In the genomic region with DNA sequence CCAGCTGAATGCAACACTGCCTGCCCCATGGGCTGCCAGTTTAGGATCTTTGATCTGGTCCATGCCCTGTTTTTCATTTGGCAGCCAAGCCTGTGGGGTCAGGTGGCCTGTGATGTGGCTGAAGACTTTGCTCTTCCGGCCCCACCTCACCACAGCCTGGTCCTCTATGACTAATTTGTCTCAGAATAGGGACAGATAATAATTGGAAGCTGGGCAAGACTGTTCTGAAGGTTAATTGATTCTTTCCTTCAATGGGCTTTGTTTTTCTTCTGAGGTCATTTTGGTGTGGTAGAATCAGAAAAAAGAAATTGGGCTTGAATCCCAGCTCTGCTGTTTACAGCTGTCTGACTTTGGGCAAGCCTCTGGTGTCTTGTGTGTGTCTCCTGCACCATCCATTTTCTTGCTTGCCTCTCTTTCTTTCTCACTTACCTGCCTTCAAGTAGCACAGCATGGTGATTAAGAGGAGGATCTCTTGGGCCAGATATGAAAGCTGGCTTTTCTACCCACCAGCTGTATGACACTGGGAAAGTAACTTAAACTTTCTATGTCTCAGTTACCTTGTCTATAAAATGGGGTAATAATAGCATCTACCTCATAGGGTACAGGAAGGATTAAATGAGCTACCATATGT, we compare ENCODE assay signal across 8 cellular contexts. TPM values are rescaled to one million over a fixed set of nuclear protein-coding genes. Genes with fewer than 3 reads are reported as not detected.
DNase-seq lines count a peak whose midpoint lies in the region; ATAC-seq and TF ChIP-seq lines count a peak whose summit lies in the region.

No MANE protein-coding gene starts in this region.

- ATAC-seq in Right ventricle myocardium inferior, result peak; percentile 21
- peak; percentile 89 for ATAC-seq in HG03095 (IDR thresholded peaks at IDR 0.05; ENCODE audit: unreplicated experiment)

- no peak overlapping the region for H3K4me3 ChIP-seq in adrenal gland

- TF ChIP-seq POLR2A in adrenal gland (IDR thresholded peaks at IDR 0.05), result peak in 1 of 2 donors; percentile 41

- H3K4me1 ChIP-seq in adrenal gland (replicated peaks in 1 of 2), result peaks cover 26 to 63% of the 10 kb centered on the region in 2 donors

- no peaks in the 10 kb centered on the region for H3K9me3 ChIP-seq in adrenal gland (replicated peaks in 1 of 3)

- peaks cover 0 to 19% of the 10 kb centered on the region in 2 donors for H3K36me3 ChIP-seq in adrenal gland (replicated peaks in 1 of 2)

- intact Hi-C loops in Right ventricle myocardium inferior (cut with DNase I), result loop anchor here (2.0 kb wide), 1 partner anchor 14 kb away; no protein-coding TSS in a partner anchor
- intact Hi-C loops in cardiac septum (cut with DNase I), result no loop called here
- intact Hi-C loops in adrenal gland (cut with DNase I), result no loop called here

- WGBS in adrenal gland, 4 donors, result 31 to 38% (median 36%) methylated on average over 1 of the region's 1 CpG

- DNase-seq in Right ventricle myocardium inferior (ENCODE audit: missing footprints), result no peak
- DNase-seq in cardiac septum (ENCODE audit: low spot score), result no peak
- DNase-seq in adrenal gland, result peak; percentile 65 to 86 (median 81)
- peak; percentile 55 for DNase-seq in midbrain (lab: John Stamatoyannopoulos, UW)
- DNase-seq in activated gamma-delta T cell treated with Interleukin-2 at 50 U/mL for 16 hours, result no peak
- no peak for DNase-seq in effector CD4-positive, alpha-beta T cell
- DNase-seq in AML-193 (lab: John Stamatoyannopoulos, UW), result no peak

- no peaks in the 10 kb centered on the region for H3K27me3 ChIP-seq in adrenal gland

- H3K27ac ChIP-seq in adrenal gland, result peak overlapping the region; percentile 21 to 82 (median 71)

- TF ChIP-seq CTCF in adrenal gland (IDR thresholded peaks at IDR 0.05), result no peak

RNA-seq across cellular contexts. Expression of gene ABHD2, which starts 24.2 kb away (rescaled TPM):
- total RNA-seq in Right ventricle myocardium inferior (69.9 TPM), cardiac septum (185 TPM), adrenal gland (100 to 1,000 TPM; 116 to 316 (median 173) TPM)
- 10 to 100 TPM in 1 of 3 donors, 1 to 10 TPM in 2; 5.6 to 71.0 (median 9.7) TPM for polyA plus RNA-seq in adrenal gland

Comparison
In these comparisons a context has a peak if more than half of its experiments do, and no peak if none do; other contexts are left out.
1. DNase-seq: peak in adrenal gland (7 of 7) and midbrain (single experiment); none in Right ventricle myocardium inferior (single experiment), cardiac septum (single experiment), activated gamma-delta T cell treated with Interleukin-2 at 50 U/mL for 16 hours (single experiment), effector CD4-positive, alpha-beta T cell (single experiment) and AML-193 (0 of 2).